23 cellular contexts compared by ENCODE assay signal in genomic region chr17:6162892-6163291, GRCh38.
DNase-seq lines count a peak whose midpoint lies in the region; FAIRE-seq lines count a peak whose summit lies in the region.
"Had no signal": no experiment of that assay in that cellular context is flagged by ENCODE, and none has a peak within 500 bp of the region (broad histone marks: within the 10 kb centered on the region; RNA-seq: fewer than 3 reads in every experiment).

No MANE protein-coding gene starts in this region.

- H3K36me3 ChIP-seq in iPS-20b (ENCODE audit: insufficient read depth, low read depth, low read length), result no peaks in the 10 kb centered on the region
- H3K36me3 ChIP-seq: left ventricle myocardium inferior, tibial nerve had no signal

- no peak overlapping the region for H3K4me3 ChIP-seq in iPS-20b (ENCODE audit: low read length)
- H3K4me3 ChIP-seq: A549, left ventricle myocardium inferior, tibial nerve had no signal

- H3K9ac ChIP-seq in iPS-20b (ENCODE audit: low read depth, low read length), result no peak overlapping the region

- H3K27ac ChIP-seq in iPS-20b (ENCODE audit: low read length), result peak overlapping the region; percentile 38
- H3K27ac ChIP-seq: A549, HL-60, left ventricle myocardium inferior, tibial nerve, VCaP had no signal

- no peaks in the 10 kb centered on the region for H3K27me3 ChIP-seq in iPS-20b (ENCODE audit: insufficient read depth, low read length)
- H3K27me3 ChIP-seq: tibial nerve had no signal

- FAIRE-seq in urothelium cell line (lab: Jason Lieb, UNC), result no peak
- FAIRE-seq: A549 had no signal

- no peaks in the 10 kb centered on the region for H3K9me3 ChIP-seq in iPS-20b (ENCODE audit: insufficient read depth, low read depth, low read length)
- H3K9me3 ChIP-seq: A549, left ventricle myocardium inferior had no signal

- DNase-seq in NCI-H748 (lab: John Stamatoyannopoulos, UW; ENCODE audit: unreplicated experiment) (peak; percentile 72), NCI-H748 treated with DMSO at 0.1 percent for 48 hours (lab: John Stamatoyannopoulos, UW) (no peak), NCI-H69 (lab: John Stamatoyannopoulos, UW) (peak; percentile 59), urothelium cell line (ENCODE audit: low spot score) (peak; percentile 6), NCI-H146 treated with DMSO at 0.1 percent for 48 hours (lab: John Stamatoyannopoulos, UW; ENCODE audit: unreplicated experiment) (no peak), occipital lobe (lab: John Stamatoyannopoulos, UW) (no peak), HUDEP-2 (lab: John Stamatoyannopoulos, UW; ENCODE audit: unreplicated experiment in 76 of 76) (no peak)
- DNase-seq: activated CD4-positive, alpha-beta T cell treated with anti-CD3 and anti-CD28 coated beads for 48 hours; activated CD8-positive, alpha-beta memory T cell treated with anti-CD3 and anti-CD28 coated beads for 24 hours; activated effector memory CD4-positive, alpha-beta T cell treated with anti-CD3 and anti-CD28 coated beads, Interleukin-2, amount 50 U/mL, for 16 hours; activated naive CD8-positive, alpha-beta T cell treated with anti-CD3 and anti-CD28 coated beads, Interleukin-2, amount 10 ng/mL, durations not matched to agents 7 days and 5 days; activated T-cell treated with anti-CD3 and anti-CD28 coated beads, Interleukin-2, amount 50 U/mL, for 1 hour; cerebellar nuclear complex; Karpas-422; left ventricle myocardium inferior; naive B cell; NCI-H226; OCI-M1 had no signal

- H3K4me1 ChIP-seq in iPS-20b (ENCODE audit: insufficient read depth, low read length), result peaks cover 23% of the 10 kb centered on the region
- H3K4me1 ChIP-seq: A549, left ventricle myocardium inferior, tibial nerve had no signal

Comparison
In these comparisons a context has a peak if more than half of its experiments do, and no peak if none do; other contexts are left out.
1. DNase-seq: peak in NCI-H748 (single experiment), NCI-H69 (single experiment) and urothelium cell line (single experiment); none in NCI-H748 treated with DMSO at 0.1 percent for 48 hours (single experiment), NCI-H146 treated with DMSO at 0.1 percent for 48 hours (single experiment), occipital lobe (single experiment) and HUDEP-2 (0 of 76).